19 cellular contexts compared by ENCODE assay signal in the genomic region with DNA sequence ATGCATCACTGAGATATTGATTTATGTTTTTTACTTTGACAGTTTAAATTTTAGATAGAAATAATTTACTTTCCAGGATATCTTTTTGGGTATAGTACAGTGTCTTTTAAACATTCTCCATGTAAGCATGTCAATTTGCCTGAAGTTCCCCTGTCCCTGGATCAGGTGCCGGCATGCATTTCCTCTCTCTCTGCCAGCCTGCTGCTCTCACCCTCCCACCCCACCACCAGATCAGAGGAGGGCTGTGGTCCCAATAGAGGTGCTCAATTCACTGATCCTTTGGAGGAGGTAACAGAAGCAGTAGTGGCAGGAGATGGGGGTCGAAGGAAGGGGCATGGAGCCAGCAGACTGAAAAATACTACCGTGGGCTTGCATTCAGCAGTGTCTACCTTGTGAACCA. TPM values are rescaled to one million over a fixed set of nuclear protein-coding genes. Genes with fewer than 3 reads are reported as not detected.
DNase-seq lines count a peak whose midpoint lies in the region; ATAC-seq and TF ChIP-seq lines count a peak whose summit lies in the region.
"Had no signal": no experiment of that assay in that cellular context is flagged by ENCODE, and none has a peak within 500 bp of the region (broad histone marks: within the 10 kb centered on the region; RNA-seq: fewer than 3 reads in every experiment).

No MANE protein-coding gene starts in this region.

- no peaks in the 10 kb centered on the region for H3K36me3 Mint-ChIP-seq in endodermal cell (ENCODE audit: low read depth)
- H3K36me3 Mint-ChIP-seq in neural progenitor cell = no peaks in the 10 kb centered on the region
- H3K36me3 Mint-ChIP-seq: CD4-positive, CD25-positive, alpha-beta regulatory T cell; CD8-positive, alpha-beta memory T cell had no signal

- no peak for TF ChIP-seq EP300 in gastroesophageal sphincter (IDR thresholded peaks at IDR 0.05)

- H2AFZ ChIP-seq in neural progenitor cell (replicated peaks) = peak overlapping the region; percentile 19
- H2AFZ ChIP-seq: GM23248 had no signal

- H3K27ac ChIP-seq in endodermal cell (ENCODE audit: low read depth, low read length) (no peak overlapping the region), neural progenitor cell (no peak overlapping the region), gastroesophageal sphincter (no peak overlapping the region), gastrocnemius medialis (no peak overlapping the region)
- H3K27ac ChIP-seq: GM23248 had no signal

- no peaks in the 10 kb centered on the region for H4K20me1 ChIP-seq in neural progenitor cell (ENCODE audit: low read depth)

- H3K4me1 Mint-ChIP-seq in endodermal cell = no peaks in the 10 kb centered on the region
- H3K4me1 Mint-ChIP-seq in neural progenitor cell = no peaks in the 10 kb centered on the region
- H3K4me1 Mint-ChIP-seq: CD4-positive, CD25-positive, alpha-beta regulatory T cell; CD8-positive, alpha-beta memory T cell had no signal

- H3F3A ChIP-seq in neural progenitor cell (ENCODE audit: low read depth) = no peaks in the 10 kb centered on the region

- H3K27ac Mint-ChIP-seq in endodermal cell = no peak overlapping the region
- H3K27ac Mint-ChIP-seq in neural progenitor cell = no peak overlapping the region
- H3K27ac Mint-ChIP-seq: CD4-positive, CD25-positive, alpha-beta regulatory T cell had no signal

- whole genome bisulfite sequencing in endodermal cell (ENCODE audit: insufficient coverage in 1 of 2, insufficient read length in 1 of 2), 2 experiments = 71 to 89% methylated on average over 3 of the region's 3 CpGs
- 60 to 71% methylated on average over 1 to 3 of the region's 3 CpGs for WGBS in gastroesophageal sphincter (ENCODE audit: low coverage in 1 of 2), 2 donors

- TF ChIP-seq CTCF in endodermal cell (conservative IDR thresholded peaks at IDR 0.05) (no peak), neural progenitor cell (IDR thresholded peaks at IDR 0.05) (no peak), gastroesophageal sphincter (IDR thresholded peaks at IDR 0.05) (no peak), gastrocnemius medialis (IDR thresholded peaks at IDR 0.05 in 4 of 5, conservative IDR thresholded peaks at IDR 0.05 in 1 of 5) (no peak)

- H3K4me2 ChIP-seq in neural progenitor cell = no peak overlapping the region

- DNase-seq in SK-N-DZ (ENCODE audit: low spot score) = peak; percentile 8
- peak; percentile 52 for DNase-seq in endodermal cell
- no peak for DNase-seq in neural progenitor cell (ENCODE audit: low spot score)
- no peak for DNase-seq in HK-2 (ENCODE audit: unreplicated experiment)
- no peak for DNase-seq in gastrocnemius medialis
- DNase-seq: ACHN; BE2C; C1 segment of cervical spinal cord; CD4-positive, CD25-positive, alpha-beta regulatory T cell; CD8-positive, alpha-beta memory T cell; COR-L47; DMS 273 treated with DMSO at 0.1 percent for 48 hours; DMS53; DND-41; EL; GM23248 had no signal

- intact Hi-C loops in gastrocnemius medialis (cut with DNase I; ENCODE audit: low total_unique reads) = no loop called here

- H3K27me3 ChIP-seq in endodermal cell (ENCODE audit: control insufficient read depth, insufficient read depth, low read length, poor library complexity, severe bottlenecking) (no peaks in the 10 kb centered on the region), neural progenitor cell (no peaks in the 10 kb centered on the region), gastroesophageal sphincter (no peaks in the 10 kb centered on the region), gastrocnemius medialis (no peaks in the 10 kb centered on the region)
- H3K27me3 ChIP-seq: BE2C had no signal

- peaks cover 2% of the 10 kb centered on the region for H3K9me3 Mint-ChIP-seq in endodermal cell
- H3K9me3 Mint-ChIP-seq in neural progenitor cell = peaks cover under 1% of the 10 kb centered on the region
- H3K9me3 Mint-ChIP-seq: CD4-positive, CD25-positive, alpha-beta regulatory T cell had no signal

- H3K9me3 ChIP-seq in endodermal cell (ENCODE audit: control insufficient read depth, low read length) = no peaks in the 10 kb centered on the region
- no peaks in the 10 kb centered on the region for H3K9me3 ChIP-seq in neural progenitor cell (ENCODE audit: low read depth)
- H3K9me3 ChIP-seq in gastroesophageal sphincter = no peaks in the 10 kb centered on the region
- H3K9me3 ChIP-seq in gastrocnemius medialis = no peaks in the 10 kb centered on the region
- H3K9me3 ChIP-seq: BE2C had no signal

- no peaks in the 10 kb centered on the region for H3K36me3 ChIP-seq in endodermal cell (ENCODE audit: control insufficient read depth, insufficient read depth, low read length)
- H3K36me3 ChIP-seq in neural progenitor cell = no peaks in the 10 kb centered on the region
- no peaks in the 10 kb centered on the region for H3K36me3 ChIP-seq in gastroesophageal sphincter
- H3K36me3 ChIP-seq in gastrocnemius medialis = no peaks in the 10 kb centered on the region
- H3K36me3 ChIP-seq: BE2C had no signal

- H3K4me3 ChIP-seq in endodermal cell (ENCODE audit: low read length) = no peak overlapping the region
- H3K4me3 ChIP-seq in neural progenitor cell = no peak overlapping the region
- H3K4me3 ChIP-seq in gastroesophageal sphincter = no peak overlapping the region
- no peak overlapping the region for H3K4me3 ChIP-seq in gastrocnemius medialis
- H3K4me3 ChIP-seq: GM12878, GM23248 had no signal

- no peak overlapping the region for H3K9ac ChIP-seq in endodermal cell (ENCODE audit: extremely low read depth, low read length, poor library complexity, severe bottlenecking)
- peak overlapping the region; percentile 27 for H3K9ac ChIP-seq in neural progenitor cell
- H3K9ac ChIP-seq: GM23248 had no signal

- H3K79me2 ChIP-seq in neural progenitor cell (ENCODE audit: low read depth) = no peaks in the 10 kb centered on the region

- in situ Hi-C loops in gastrocnemius medialis (cut with MboI; ENCODE audit: low sequenced_read_pairs in 4 of 4) = no loop called here

- ATAC-seq in gastroesophageal sphincter (no peak), gastrocnemius medialis (no peak)
- ATAC-seq: GM12878 had no signal

- no peak for TF ChIP-seq POLR2A in gastroesophageal sphincter (IDR thresholded peaks at IDR 0.05)
- no peak for TF ChIP-seq POLR2A in gastrocnemius medialis (IDR thresholded peaks at IDR 0.05)

- H3K27me3 Mint-ChIP-seq in endodermal cell (ENCODE audit: insufficient read depth) (no peaks in the 10 kb centered on the region), neural progenitor cell (ENCODE audit: insufficient read depth, low read depth) (peaks cover 8% of the 10 kb centered on the region)

- H3K4me3 Mint-ChIP-seq in endodermal cell = no peak overlapping the region
- H3K4me3 Mint-ChIP-seq in neural progenitor cell = no peak overlapping the region
- H3K4me3 Mint-ChIP-seq: CD4-positive, CD25-positive, alpha-beta regulatory T cell; CD8-positive, alpha-beta memory T cell had no signal

- no peaks in the 10 kb centered on the region for H3K4me1 ChIP-seq in endodermal cell (ENCODE audit: control insufficient read depth, insufficient read depth, low read length)
- H3K4me1 ChIP-seq in neural progenitor cell = no peaks in the 10 kb centered on the region
- H3K4me1 ChIP-seq in gastroesophageal sphincter = no peaks in the 10 kb centered on the region
- no peaks in the 10 kb centered on the region for H3K4me1 ChIP-seq in gastrocnemius medialis

RNA-seq across cellular contexts. Expression of gene DSPP, which starts 28.3 kb away (rescaled TPM):
- polyA plus RNA-seq in SK-N-DZ (2014; cell fraction: cytosol; rRNA removed) = not detected in 2 replicates
- not detected in 2 replicates for polyA plus RNA-seq in SK-N-DZ (2014; cell fraction: nucleus; rRNA removed)
- total RNA-seq in endodermal cell = not detected
- not detected for polyA plus RNA-seq in endodermal cell (2013, experiment 1 of 2)
- polyA plus RNA-seq in endodermal cell (2013, experiment 2 of 2) = not detected
- total RNA-seq in neural progenitor cell (ENCODE audit: low replicate concordance) = 0.21 TPM in 1 of 2 replicates, not detected in the other
- total RNA-seq in gastroesophageal sphincter = not detected
- not detected for total RNA-seq in gastrocnemius medialis
- total RNA-seq: CD4-positive, CD25-positive, alpha-beta regulatory T cell; CD8-positive, alpha-beta memory T cell; G401; GM12878; GM23248 had no signal
- polyA plus RNA-seq: CD4-positive, CD25-positive, alpha-beta regulatory T cell; CD8-positive, alpha-beta memory T cell; GM12878; GM23248 had no signal

RNA-seq across cellular contexts. Expression of gene SPARCL1, which starts 50.9 kb away (rescaled TPM):
- polyA plus RNA-seq in SK-N-DZ (2014; cell fraction: cytosol; rRNA removed) = not detected in 2 replicates
- polyA plus RNA-seq in SK-N-DZ (2014; cell fraction: nucleus; rRNA removed) = not detected in 2 replicates
- total RNA-seq in endodermal cell (1 to 10 TPM in 1 of 2 donors, under 1 TPM in 1; 0.26 to 1.0 TPM), neural progenitor cell (ENCODE audit: low replicate concordance) (0.43 TPM in 1 of 2 replicates, not detected in the other), gastroesophageal sphincter (1,000 to 10,000 TPM; 1,558 to 2,335 (median 1,828) TPM), gastrocnemius medialis (100 to 1,000 TPM; 225 to 357 (median 273) TPM)
- polyA plus RNA-seq in endodermal cell (2013, experiment 1 of 2) = 6.9 TPM
- polyA plus RNA-seq in endodermal cell (2013, experiment 2 of 2) = 4.5 TPM
- total RNA-seq: CD4-positive, CD25-positive, alpha-beta regulatory T cell; CD8-positive, alpha-beta memory T cell; G401; GM23248 had no signal
- polyA plus RNA-seq: CD4-positive, CD25-positive, alpha-beta regulatory T cell; CD8-positive, alpha-beta memory T cell; GM23248 had no signal

Comparison
In these comparisons a context has a peak if more than half of its experiments do, and no peak if none do; other contexts are left out.
1. DNase-seq: peak in SK-N-DZ (single experiment) and endodermal cell (single experiment); none in neural progenitor cell (single experiment), HK-2 (single experiment) and gastrocnemius medialis (0 of 2).
2. RNA of gene SPARCL1, which starts 50.9 kb away (total RNA-seq): 1,558 to 2,335 TPM in gastroesophageal sphincter and 225 to 357 TPM in gastrocnemius medialis; 0.26 to 1.0 TPM in endodermal cell and 0.43 TPM in neural progenitor cell; every median in the first group is over 100 times any median in the second.